Comparison of ENCODE assay signal across 7 cellular contexts in genomic region chr2:197310940-197311485, GRCh38. TPM values are rescaled to one million over a fixed set of nuclear protein-coding genes. Genes with fewer than 3 reads are reported as not detected.
DNase-seq lines count a peak whose midpoint lies in the region; ATAC-seq, FAIRE-seq and TF ChIP-seq lines count a peak whose summit lies in the region.

No MANE protein-coding gene starts in this region.

- H3K27me3 ChIP-seq in skeletal muscle tissue (ENCODE audit: control insufficient read depth in 3 of 3, insufficient read depth in 3 of 3, low read length in 3 of 3), result no peaks in the 10 kb centered on the region

- no peaks in the 10 kb centered on the region for H3K36me3 ChIP-seq in skeletal muscle tissue (ENCODE audit: control insufficient read depth in 3 of 3, insufficient read depth in 3 of 3, low read length in 3 of 3)

- in situ Hi-C loops in GM13977 (cut with MboI; ENCODE audit: low pct_unique_long_range_greater_than_20kb, low sequenced_read_pairs, unreplicated experiment), result no loop called here

- no peak for TF ChIP-seq CTCF in foreskin fibroblast (IDR thresholded peaks at IDR 0.05; ENCODE audit: low read depth, low read length)
- TF ChIP-seq CTCF in GM13977 (IDR thresholded peaks at IDR 0.05; ENCODE audit: extremely low read depth, insufficient read depth, missing control alignments), result no peak

- DNase-seq in GM19239 (ENCODE audit: insufficient read length, low spot score) (no peak), foreskin fibroblast (peak in 1 of 2 donors; percentile 8), GM13977 (ENCODE audit: low spot score) (no peak)
- DNase-seq in central memory CD4-positive, alpha-beta T cell, result no peak

- peak; percentile 0; the same call in 1 of the 2 replicates for TF ChIP-seq POLR2A in Raji (IDR thresholded peaks at IDR 0.05; ENCODE audit: insufficient read depth, low read depth, low read length)

- no peak for ATAC-seq in HG03439 (IDR thresholded peaks at IDR 0.05; ENCODE audit: unreplicated experiment)

- peaks cover 11 to 25% (median 14%) of the 10 kb centered on the region in 3 donors for H3K4me1 ChIP-seq in skeletal muscle tissue (ENCODE audit: control insufficient read depth in 3 of 3, insufficient read depth in 3 of 3, low read length in 3 of 3)

- peak overlapping the region; percentile 55 to 61 for H3K4me3 ChIP-seq in foreskin fibroblast (ENCODE audit: low read depth in 1 of 2, low read length in 2 of 2)
- H3K4me3 ChIP-seq in skeletal muscle tissue (ENCODE audit: low read length in 3 of 3), result peak overlapping the region; percentile 66 to 79 (median 70)

- no peak overlapping the region for H3K27ac ChIP-seq in skeletal muscle tissue (ENCODE audit: low read depth, low read length)

- peak; percentile 84 for FAIRE-seq in GM19239 (lab: Jason Lieb, UNC)

- H3K9me3 ChIP-seq in skeletal muscle tissue (ENCODE audit: control insufficient read depth in 3 of 3, low read length in 3 of 3), result no peaks in the 10 kb centered on the region

- peak overlapping the region; percentile 52 to 82 (median 67) for H3K9ac ChIP-seq in skeletal muscle tissue (ENCODE audit: low read depth in 1 of 3, low read length in 3 of 3)

RNA-seq across cellular contexts. Expression of gene ANKRD44, which starts 0.4 kb away (rescaled TPM):
- total RNA-seq in skeletal muscle tissue, result 26.6 TPM
